In the genomic region with DNA sequence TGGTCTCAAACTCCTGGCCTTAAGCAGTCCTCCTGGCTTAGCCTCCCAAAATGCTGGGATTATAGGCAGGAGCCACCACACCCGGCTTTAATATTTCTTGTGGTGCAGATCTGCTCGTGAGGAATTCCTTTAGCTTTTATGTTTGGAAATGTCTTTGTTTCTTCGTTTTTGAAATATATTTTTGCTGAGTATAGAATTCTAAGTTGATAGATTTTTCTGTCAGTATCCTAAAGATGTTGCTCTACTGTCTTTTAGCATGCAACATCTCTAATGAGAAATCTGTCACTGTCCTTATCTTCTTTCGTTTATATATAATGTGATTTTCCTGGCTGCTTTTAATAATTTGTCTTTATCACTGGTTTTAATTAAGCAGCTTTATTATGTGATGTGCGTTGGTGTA, we compare ENCODE assay signal across 31 cellular contexts.
"Had no signal": no experiment of that assay in that cellular context is flagged by ENCODE, and none has a peak within 500 bp of the region (broad histone marks: within the 10 kb centered on the region; RNA-seq: fewer than 3 reads in every experiment).

No MANE protein-coding gene starts in this region.

- H3K4me3 ChIP-seq: adrenal gland, body of pancreas, colonic mucosa, esophagus squamous epithelium, gastroesophageal sphincter, heart right ventricle, hepatocyte had no signal

- H3K36me3 ChIP-seq: adrenal gland, colonic mucosa, WERI-Rb-1 had no signal

- ATAC-seq: activated CD4-positive, CD25-positive, alpha-beta regulatory T cell treated with anti-CD3 and anti-CD28 coated beads, Interleukin-2, amount 50 U/mL, for 24 hours; activated CD8-positive, alpha-beta T cell treated with anti-CD3 and anti-CD28 coated beads for 36 hours; activated naive CD8-positive, alpha-beta T cell treated with anti-CD3 and anti-CD28 coated beads, Interleukin-2, amount 50 U/mL, for 24 hours; body of pancreas; gastroesophageal sphincter; heart right ventricle; T-helper 17 cell had no signal

- H3K27me3 ChIP-seq: adrenal gland, body of pancreas, colonic mucosa, esophagus squamous epithelium, gastroesophageal sphincter, heart right ventricle, hepatocyte had no signal

- DNase-seq: activated B cell treated with CpG ODN at 0.5 μM for 24 hours; activated CD4-positive, alpha-beta T cell treated with anti-CD3 and anti-CD28 coated beads for 48 hours; activated CD4-positive, alpha-beta T cell treated with anti-CD3 and anti-CD28 coated beads, Interleukin-2, amount 50 U/mL, for 1 hour; activated CD4-positive, alpha-beta T cell treated with anti-CD3 and anti-CD28 coated beads, Interleukin-2, amount 50 U/mL, for 48 hours; activated CD8-positive, alpha-beta memory T cell treated with anti-CD3 and anti-CD28 coated beads for 24 hours; activated CD8-positive, alpha-beta T cell treated with anti-CD3 and anti-CD28 coated beads for 36 hours; activated gamma-delta T cell; activated naive CD4-positive, alpha-beta T cell treated with anti-CD3 and anti-CD28 coated beads, Interleukin-2, amount 50 U/mL, for 16 hours; activated naive CD4-positive, alpha-beta T cell treated with Interleukin-2 at 50 U/mL for 16 hours; activated naive CD8-positive, alpha-beta T cell treated with anti-CD3 and anti-CD28 coated beads for 36 hours; activated naive CD8-positive, alpha-beta T cell treated with anti-CD3 and anti-CD28 coated beads, Interleukin-2, amount 50 U/mL, for 24 hours; activated T-cell treated with anti-CD3 and anti-CD28 coated beads, Interleukin-2, amount 50 U/mL, for 48 hours; adrenal gland; amygdala; aorta; body of pancreas; caudate nucleus; cerebellar nuclear complex; colonic mucosa; effector CD8-positive, alpha-beta T cell; esophagus squamous epithelium; foreskin melanocyte; heart right ventricle; T-helper 17 cell; T1000; WERI-Rb-1 had no signal

- H3K9me3 ChIP-seq: body of pancreas, colonic mucosa had no signal

- H3K27ac Mint-ChIP-seq: activated CD8-positive, alpha-beta T cell treated with anti-CD3 and anti-CD28 coated beads for 36 hours; activated naive CD8-positive, alpha-beta T cell treated with anti-CD3 and anti-CD28 coated beads for 36 hours; activated naive CD8-positive, alpha-beta T cell treated with anti-CD3 and anti-CD28 coated beads, Interleukin-2, amount 50 U/mL, for 24 hours; T-helper 17 cell; T-helper 2 cell treated with Interferon-gamma antibody and Interleukin-4, amounts not matched to agents 5 μg/mL and 100 μg/mL, for 36 hours had no signal

- H3K27ac ChIP-seq: adrenal gland, body of pancreas, colonic mucosa, epithelial cell of prostate, esophagus squamous epithelium, gastroesophageal sphincter, heart right ventricle, hepatocyte, WERI-Rb-1 had no signal

- H3K9me3 Mint-ChIP-seq: T-helper 2 cell treated with Interferon-gamma antibody and Interleukin-4, amounts not matched to agents 5 μg/mL and 100 μg/mL, for 36 hours had no signal

- H2AFZ ChIP-seq: hepatocyte had no signal

- H3K4me2 ChIP-seq: hepatocyte had no signal

- H3K4me3 Mint-ChIP-seq: activated B cell treated with CpG ODN at 0.5 μM for 24 hours; activated CD8-positive, alpha-beta T cell treated with anti-CD3 and anti-CD28 coated beads for 36 hours; activated naive CD8-positive, alpha-beta T cell treated with anti-CD3 and anti-CD28 coated beads for 36 hours; activated naive CD8-positive, alpha-beta T cell treated with anti-CD3 and anti-CD28 coated beads, Interleukin-2, amount 50 U/mL, for 24 hours; T-helper 17 cell; T-helper 2 cell treated with Interferon-gamma antibody and Interleukin-4, amounts not matched to agents 5 μg/mL and 100 μg/mL, for 36 hours had no signal

- H3K4me1 ChIP-seq: colonic mucosa had no signal

- H3K27me3 Mint-ChIP-seq: activated B cell treated with CpG ODN at 0.5 μM for 24 hours; activated CD8-positive, alpha-beta T cell treated with anti-CD3 and anti-CD28 coated beads for 36 hours; activated naive CD8-positive, alpha-beta T cell treated with anti-CD3 and anti-CD28 coated beads for 36 hours; activated naive CD8-positive, alpha-beta T cell treated with anti-CD3 and anti-CD28 coated beads, Interleukin-2, amount 50 U/mL, for 24 hours; T-helper 17 cell had no signal
